ENCODE assay signal across 9 cellular contexts in the genomic region with DNA sequence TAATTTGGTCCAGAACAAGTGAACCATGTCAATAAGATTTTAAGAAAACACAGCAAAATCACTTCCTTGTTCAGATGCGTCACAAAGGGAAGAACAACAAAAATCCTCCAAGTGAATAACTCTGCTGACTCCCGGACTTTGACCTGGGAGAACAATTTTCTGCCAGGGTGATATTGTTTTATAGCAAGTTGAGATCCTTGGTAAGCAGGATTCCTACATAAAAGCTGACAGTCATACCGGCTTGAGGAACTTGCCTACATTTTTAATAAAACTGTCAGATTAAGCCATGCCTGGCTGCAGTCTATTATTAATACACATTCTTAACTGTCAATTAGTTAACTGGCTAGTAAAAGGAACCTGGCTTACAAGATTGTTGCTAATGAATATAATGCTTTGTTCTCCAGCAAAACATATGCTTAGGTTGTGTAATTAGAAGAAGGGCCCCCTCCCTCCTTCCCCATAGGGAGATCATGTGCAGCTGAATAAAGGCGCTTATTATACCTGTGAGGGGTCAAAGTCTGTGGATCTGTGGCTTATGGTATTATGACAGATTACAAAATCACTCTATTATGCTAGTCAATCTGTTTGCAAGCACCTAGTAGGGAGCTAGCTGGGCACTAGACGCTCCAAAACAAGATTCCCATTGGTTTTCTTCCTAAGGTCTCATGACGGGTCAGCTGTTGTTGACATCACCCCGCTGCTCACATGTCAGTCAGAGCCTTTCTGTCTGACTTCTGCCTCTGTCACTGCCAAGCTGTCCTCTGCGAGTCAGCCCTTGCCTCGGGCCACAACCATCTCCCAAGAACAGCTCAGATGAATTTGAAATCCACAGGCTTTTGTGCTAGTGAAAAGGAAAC. TPM values are rescaled to one million over a fixed set of nuclear protein-coding genes. Genes with fewer than 3 reads are reported as not detected.
A peak's percentile ranks its signal among the peaks of the same experiment; 100 is the strongest.
DNase-seq lines count a peak whose midpoint lies in the region; ATAC-seq, FAIRE-seq and TF ChIP-seq lines count a peak whose summit lies in the region.
"Had no signal": no experiment of that assay in that cellular context is flagged by ENCODE, and none has a peak within 500 bp of the region (broad histone marks: within the 10 kb centered on the region; RNA-seq: fewer than 3 reads in every experiment).

No MANE protein-coding gene starts in this region.

- H3K36me3 ChIP-seq in kidney (ENCODE audit: control insufficient read depth in 1 of 2, insufficient read depth in 2 of 2, low read length in 2 of 2), result no peaks in the 10 kb centered on the region
- H3K36me3 ChIP-seq in lower lobe of right lung, result no peaks in the 10 kb centered on the region

- peaks cover 0 to 10% of the 10 kb centered on the region in 2 donors for H3K4me1 ChIP-seq in kidney (ENCODE audit: control insufficient read depth in 1 of 2, insufficient read depth in 1 of 2, low read depth in 1 of 2, low read length in 2 of 2)
- H3K4me1 ChIP-seq in lower lobe of right lung, result no peaks in the 10 kb centered on the region

- H3K9me3 ChIP-seq in kidney (ENCODE audit: control insufficient read depth in 1 of 2, low read length in 2 of 2) (no peaks in the 10 kb centered on the region), lower lobe of right lung (no peaks in the 10 kb centered on the region)

- no peaks in the 10 kb centered on the region for H3K27me3 ChIP-seq in lower lobe of right lung (ENCODE audit: low read depth)

- peak overlapping the region in 1 of 2 donors; percentile 44 for H3K9ac ChIP-seq in kidney (ENCODE audit: low read length in 2 of 2)

- H3K27ac ChIP-seq in kidney (ENCODE audit: low read depth in 2 of 2, low read length in 2 of 2) (peak overlapping the region; percentile 76 to 90), substantia nigra (ENCODE audit: low read depth, low read length, poor library complexity, severe bottlenecking) (peak overlapping the region; percentile 70), lower lobe of right lung (no peak overlapping the region)

- FAIRE-seq in kidney (lab: Jason Lieb, UNC), result no peak

- DNase-seq in NCI-H1417 treated with DMSO at 0.1 percent for 48 hours (lab: John Stamatoyannopoulos, UW) (peak; percentile 20), astrocyte of the hippocampus (ENCODE audit: low read depth, low spot score) (peak; percentile 35), kidney (no peak), substantia nigra (lab: John Stamatoyannopoulos, UW) (peak; percentile 2 to 89 (median 69)), lower lobe of right lung (no peak)
- no peak for DNase-seq in stimulated activated CD4-positive, alpha-beta T cell treated with anti-CD3 and anti-CD28 coated beads, Interleukin-4, amount 100 ng/mL, for 1 hour
- no peak for DNase-seq in activated naive CD4-positive, alpha-beta T cell treated with Interleukin-2 at 50 U/mL for 16 hours

- ATAC-seq in HG02571 (IDR thresholded peaks at IDR 0.05; ENCODE audit: unreplicated experiment) (no peak), lower lobe of right lung (no peak)
- ATAC-seq: stimulated activated memory B cell treated with anti-CD40 and anti-IgM and Interleukin-4, amounts not matched to agents 10 μg/mL and 1 μg/mL and 100 μg/mL, for 72 hours had no signal

- H3K4me3 ChIP-seq in kidney (ENCODE audit: low read length in 2 of 2), result no peak overlapping the region
- no peak overlapping the region for H3K4me3 ChIP-seq in lower lobe of right lung

- intact Hi-C loops in kidney (cut with DNase I), result no loop called here
- intact Hi-C loops in lower lobe of right lung (cut with DNase I), result no loop called here

- TF ChIP-seq CTCF in kidney (IDR thresholded peaks at IDR 0.05; ENCODE audit: borderline replicate concordance, extremely low read depth, insufficient read depth), result no peak
- TF ChIP-seq CTCF in lower lobe of right lung (IDR thresholded peaks at IDR 0.05), result no peak

RNA-seq across cellular contexts. Expression of a gene that starts 44.6 kb away (rescaled TPM):
- total RNA-seq in kidney, result 88.8 TPM
- polyA plus RNA-seq in kidney (ENCODE audit: insufficient read depth, low read depth, low replicate concordance), result 31.4 TPM
- total RNA-seq in lower lobe of right lung, result 96.5 TPM

Comparison
In these comparisons a context has a peak if more than half of its experiments do, and no peak if none do; other contexts are left out.
1. DNase-seq: peak in NCI-H1417 treated with DMSO at 0.1 percent for 48 hours (single experiment), astrocyte of the hippocampus (single experiment) and substantia nigra (49 of 49); none in kidney (single experiment), stimulated activated CD4-positive, alpha-beta T cell treated with anti-CD3 and anti-CD28 coated beads, Interleukin-4, amount 100 ng/mL, for 1 hour (single experiment), lower lobe of right lung (single experiment) and activated naive CD4-positive, alpha-beta T cell treated with Interleukin-2 at 50 U/mL for 16 hours (single experiment).